In genomic region chr10:45983538-45984186, GRCh38 we compare ENCODE assay signal across 8 cellular contexts. TPM values are rescaled to one million over a fixed set of nuclear protein-coding genes. Genes with fewer than 3 reads are reported as not detected.
DNase-seq lines count a peak whose midpoint lies in the region; ATAC-seq, FAIRE-seq and TF ChIP-seq lines count a peak whose summit lies in the region.
"Not testable (repeated sequence)": the region's sequence is repeated elsewhere in the genome, so short reads cannot be mapped to it uniquely, and the experiment has no call there.

No MANE protein-coding gene starts in this region.

- H3K4me3 ChIP-seq in bronchial epithelial cell (ENCODE audit: low read depth, low read length); heart left ventricle; upper lobe of right lung: not testable (repeated sequence)

- not testable (repeated sequence) for H3K4me1 Mint-ChIP-seq in neural crest cell

- H3K27ac ChIP-seq in heart left ventricle, upper lobe of right lung: not testable (repeated sequence)

- TF ChIP-seq POLR2A in heart left ventricle (IDR thresholded peaks at IDR 0.05) = not testable (repeated sequence)

- WGBS in heart left ventricle, 4 donors = 71 to 83% (median 75%) methylated on average over 5 to 6 of the region's 6 CpGs

- ATAC-seq in HG03103 (IDR thresholded peaks at IDR 0.05; ENCODE audit: low read depth, unreplicated experiment) (peak; percentile 59), heart left ventricle (peak in 3 of 4 donors; percentile 62 to 80 (median 71)), upper lobe of right lung (peak; percentile 91)

- not testable (repeated sequence) for H3K4me3 Mint-ChIP-seq in neural crest cell

- not testable (repeated sequence) for H3K36me3 Mint-ChIP-seq in neural crest cell (ENCODE audit: low read depth)

- not testable (repeated sequence) for H3K9me3 Mint-ChIP-seq in neural crest cell

- not testable (repeated sequence) for H3K27me3 Mint-ChIP-seq in neural crest cell (ENCODE audit: low read depth)

- H3K9me3 ChIP-seq in heart left ventricle, upper lobe of right lung: not testable (repeated sequence)

- not testable (repeated sequence) for FAIRE-seq in bronchial epithelial cell (lab: Jason Lieb, UNC)

- DNase-seq in ELF-1 (ENCODE audit: low read depth, low spot score) = peak; percentile 19
- peak; percentile 41 for DNase-seq in NOMO-1 treated with DMSO at 0.1 percent for 48 hours (lab: John Stamatoyannopoulos, UW; ENCODE audit: unreplicated experiment)
- DNase-seq in activated CD4-positive, alpha-beta T cell treated with anti-CD3 and anti-CD28 coated beads for 4 hours = peak; percentile 26 to 40
- DNase-seq in bronchial epithelial cell (ENCODE audit: low read depth) = peak; percentile 41
- peak in 2 of 5 donors; percentile 30 to 36 for DNase-seq in heart left ventricle
- DNase-seq in neural crest cell (ENCODE audit: low read depth, low spot score) = peak; percentile 36
- DNase-seq in upper lobe of right lung = not testable (repeated sequence)

- not testable (repeated sequence) for H3K4me1 ChIP-seq in heart left ventricle, upper lobe of right lung

- intact Hi-C loops in heart left ventricle (cut with DNase I); upper lobe of right lung (cut with DNase I): not testable (repeated sequence)

- TF ChIP-seq CTCF in bronchial epithelial cell (IDR thresholded peaks at IDR 0.05; ENCODE audit: insufficient read depth, low read length, severe bottlenecking) = peak; percentile 32
- peak in 10 of 12 donors; percentile 15 to 50 (median 35) for TF ChIP-seq CTCF in heart left ventricle (IDR thresholded peaks at IDR 0.05)
- TF ChIP-seq CTCF in neural crest cell (conservative IDR thresholded peaks at IDR 0.05) = peak; percentile 58
- peak; percentile 42 for TF ChIP-seq CTCF in upper lobe of right lung (IDR thresholded peaks at IDR 0.05)

- not testable (repeated sequence) for H3K27ac Mint-ChIP-seq in neural crest cell (ENCODE audit: unreplicated experiment)

- not testable (repeated sequence) for H3K27me3 ChIP-seq in bronchial epithelial cell (ENCODE audit: control insufficient read depth, insufficient read depth, low read length); heart left ventricle; upper lobe of right lung

- H3K36me3 ChIP-seq in bronchial epithelial cell (ENCODE audit: control insufficient read depth, insufficient read depth, low read length) = not testable (repeated sequence)
- H3K36me3 ChIP-seq in heart left ventricle = peaks cover 0 to 77% (median 40%) of the 10 kb centered on the region in 9 donors
- peaks cover 27% of the 10 kb centered on the region for H3K36me3 ChIP-seq in upper lobe of right lung

RNA-seq across cellular contexts. Expression of gene TIMM23, which starts 11.4 kb away (rescaled TPM):
- total RNA-seq in bronchial epithelial cell = 86.4 and 114 TPM in 2 replicates
- 100 to 1,000 TPM in 2 of 9 donors, 10 to 100 TPM in 7; 73.9 to 111 (median 83.5) TPM for total RNA-seq in heart left ventricle
- 100 to 1,000 TPM; 118 to 123 TPM for polyA plus RNA-seq in heart left ventricle
- total RNA-seq in neural crest cell = 72.0 and 73.9 TPM in 2 replicates
- total RNA-seq in upper lobe of right lung = 35.8 TPM

RNA-seq across cellular contexts. Expression of gene NCOA4, which starts 46.8 kb away (rescaled TPM):
- total RNA-seq in bronchial epithelial cell (150 and 169 TPM in 2 replicates), heart left ventricle (100 to 1,000 TPM; 187 to 296 (median 256) TPM), neural crest cell (78.6 and 78.7 TPM in 2 replicates), upper lobe of right lung (187 TPM)
- 100 to 1,000 TPM in 1 of 2 donors, 10 to 100 TPM in 1; 55.1 to 109 TPM for polyA plus RNA-seq in heart left ventricle
